In genomic region chr22:38089474-38089851, GRCh38 we compare ENCODE assay signal across 25 cellular contexts. TPM values are rescaled to one million over a fixed set of nuclear protein-coding genes. Genes with fewer than 3 reads are reported as not detected.
DNase-seq lines count a peak whose midpoint lies in the region; ATAC-seq and TF ChIP-seq lines count a peak whose summit lies in the region.
"Had no signal": no experiment of that assay in that cellular context is flagged by ENCODE, and none has a peak within 500 bp of the region (broad histone marks: within the 10 kb centered on the region; RNA-seq: fewer than 3 reads in every experiment).

No MANE protein-coding gene starts in this region.

- H3K9me3 ChIP-seq in ES-I3 (ENCODE audit: control insufficient read depth, insufficient read depth, low read length) (no peaks in the 10 kb centered on the region), T-helper 17 cell (ENCODE audit: control insufficient read depth, low read length, poor library complexity, severe bottlenecking) (no peaks in the 10 kb centered on the region), psoas muscle (no peaks in the 10 kb centered on the region)
- H3K9me3 ChIP-seq: BLaER1, uterus had no signal

- peaks cover 2% of the 10 kb centered on the region for H3K36me3 Mint-ChIP-seq in T-helper 17 cell (ENCODE audit: low read depth)

- H3K27ac Mint-ChIP-seq in T-helper 17 cell, result peak overlapping the region; percentile 21
- H3K27ac Mint-ChIP-seq: activated naive CD4-positive, alpha-beta T cell treated with anti-CD3 and anti-CD28 coated beads for 36 hours; immature natural killer cell; nephron; T-helper 1 cell treated with Interleukin-12 subunit alpha and Interleukin-12 subunit beta and Interleukin-4 antibody, amounts not matched to agents 30 μg/mL and 1 μg/mL, for 36 hours had no signal

- no peak overlapping the region for H3K27ac ChIP-seq in psoas muscle
- H3K27ac ChIP-seq: BLaER1, SK-N-MC, uterus had no signal

- H3K4me3 ChIP-seq in iPS-11a (ENCODE audit: low read depth, low read length), result peak overlapping the region; percentile 6
- H3K4me3 ChIP-seq in psoas muscle, result peak overlapping the region; percentile 49
- H3K4me3 ChIP-seq: BLaER1, SK-N-MC had no signal

- no peak for TF ChIP-seq CTCF in psoas muscle (IDR thresholded peaks at IDR 0.05)

- peaks cover 6% of the 10 kb centered on the region for H3K4me1 Mint-ChIP-seq in T-helper 17 cell

- no peaks in the 10 kb centered on the region; the same call in 1 of the 2 replicates for H3K36me3 ChIP-seq in ES-I3 (ENCODE audit: insufficient read depth, low read length)
- H3K36me3 ChIP-seq in psoas muscle (ENCODE audit: insufficient read depth in 1 of 2, low read depth in 1 of 2), result no peaks in the 10 kb centered on the region
- H3K36me3 ChIP-seq: uterus had no signal

- peak overlapping the region; percentile 46; the same call in 1 of the 2 replicates for H3K9ac ChIP-seq in ES-I3 (ENCODE audit: low read depth, low read length)
- H3K9ac ChIP-seq: BLaER1 had no signal

- H3K4me1 ChIP-seq in ES-I3 (ENCODE audit: insufficient read depth, low read length), result peaks cover 11% of the 10 kb centered on the region; the same call in 1 of the 2 replicates
- peaks cover 4% of the 10 kb centered on the region for H3K4me1 ChIP-seq in psoas muscle
- H3K4me1 ChIP-seq: BLaER1 had no signal

- H3K27me3 ChIP-seq in psoas muscle (ENCODE audit: insufficient read depth in 3 of 3, low read length in 2 of 3), result peaks cover 0 to 11% (median 2%) of the 10 kb centered on the region in 3 donors
- H3K27me3 ChIP-seq: BLaER1 had no signal

- ATAC-seq in T-helper 17 cell, result no peak
- peak in 1 of 4 donors; percentile 9 for ATAC-seq in psoas muscle
- ATAC-seq in GM19397 (IDR thresholded peaks at IDR 0.05; ENCODE audit: unreplicated experiment), result no peak
- ATAC-seq in GM18517 (IDR thresholded peaks at IDR 0.05; ENCODE audit: unreplicated experiment), result no peak

- 26 to 43% (median 43%) methylated on average over 15 to 33 of the region's 34 CpGs for WGBS in psoas muscle, 3 donors

- H3K27me3 Mint-ChIP-seq in T-helper 17 cell, result peaks cover 5% of the 10 kb centered on the region

- DNase-seq in T-helper 17 cell (no peak), psoas muscle (peak in 1 of 2 donors; percentile 12), ecto neural progenitor cell (ENCODE audit: low spot score) (no peak), cortex of kidney (lab: John Stamatoyannopoulos, UW) (no peak)
- DNase-seq: ACHN; activated CD4-positive, alpha-beta T cell treated with anti-CD3 and anti-CD28 coated beads for 48 hours; activated naive CD4-positive, alpha-beta T cell treated with anti-CD3 and anti-CD28 coated beads for 36 hours; COR-L47; GF-D8; immature natural killer cell; Kasumi-1; NCI-H1694; stimulated activated CD8-positive, alpha-beta memory T cell treated with anti-CD3 and anti-CD28 coated beads, Interleukin-4, amount 100 ng/mL, for 48 hours; uterus had no signal

- intact Hi-C loops in psoas muscle (cut with DNase I), result no loop called here

- peak overlapping the region; percentile 12 for H3K4me3 Mint-ChIP-seq in T-helper 17 cell
- H3K4me3 Mint-ChIP-seq: activated naive CD4-positive, alpha-beta T cell treated with anti-CD3 and anti-CD28 coated beads for 36 hours; T-helper 1 cell treated with Interleukin-12 subunit alpha and Interleukin-12 subunit beta and Interleukin-4 antibody, amounts not matched to agents 30 μg/mL and 1 μg/mL, for 36 hours had no signal

RNA-seq across cellular contexts. Expression of gene SLC16A8, which starts 5.5 kb away (rescaled TPM):
- total RNA-seq in T-helper 17 cell, result not detected
- total RNA-seq in psoas muscle, result under 1 TPM in 1 of 4 donors, not detected in 3; 0.23 TPM
- 1 to 10 TPM in 1 of 3 donors, under 1 TPM in 2; 0.25 to 1.0 (median 0.33) TPM for polyA plus RNA-seq in psoas muscle
- total RNA-seq: activated naive CD4-positive, alpha-beta T cell treated with anti-CD3 and anti-CD28 coated beads for 36 hours; liver; mononuclear cell; RPMI7951 had no signal

RNA-seq across cellular contexts. Expression of gene BAIAP2L2, which starts 21.0 kb away (rescaled TPM):
- total RNA-seq in T-helper 17 cell, result 1 to 10 TPM in 1 of 2 donors, under 1 TPM in 1; 0.86 to 1.3 TPM
- total RNA-seq in psoas muscle, result under 1 TPM in 3 of 4 donors, not detected in 1; 0.26 to 0.71 (median 0.56) TPM
- polyA plus RNA-seq in psoas muscle, result 1 to 10 TPM in 1 of 3 donors, under 1 TPM in 2; 0.23 to 5.1 (median 0.55) TPM

RNA-seq across cellular contexts. Expression of gene PICK1, which starts 32.3 kb away (rescaled TPM):
- total RNA-seq in T-helper 17 cell (10 to 100 TPM; 24.5 to 25.4 TPM), psoas muscle (10 to 100 TPM; 11.9 to 31.5 (median 17.8) TPM)
- 10 to 100 TPM; 15.2 to 19.6 (median 18.9) TPM for polyA plus RNA-seq in psoas muscle
